In the genomic region with DNA sequence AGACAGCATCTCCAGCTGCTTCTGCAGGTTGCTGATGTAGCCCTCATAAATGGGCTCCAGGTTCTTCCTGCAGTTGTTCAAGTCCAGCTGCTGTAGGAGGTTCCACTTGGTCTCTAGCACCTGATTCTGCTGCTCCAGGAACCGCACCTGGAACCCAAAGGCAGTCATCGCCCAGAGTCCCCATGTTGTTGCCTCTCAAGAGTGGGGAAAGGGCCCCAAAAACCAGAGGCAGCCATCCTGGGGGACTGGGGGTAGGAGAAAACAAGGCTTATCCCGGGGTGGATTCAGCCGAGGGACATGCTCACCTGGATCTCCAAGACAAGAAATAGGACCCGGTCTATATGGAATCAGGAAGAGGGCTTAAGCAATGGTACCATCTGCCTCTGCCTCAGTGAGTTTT, we compare ENCODE assay signal across 27 cellular contexts. TPM values are rescaled to one million over a fixed set of nuclear protein-coding genes. Genes with fewer than 3 reads are reported as not detected.
"Had no signal": no experiment of that assay in that cellular context is flagged by ENCODE, and none has a peak within 500 bp of the region (broad histone marks: within the 10 kb centered on the region; RNA-seq: fewer than 3 reads in every experiment).

No MANE protein-coding gene starts in this region.

- H3K9me3 ChIP-seq: SK-N-SH had no signal

- DNase-seq: activated CD4-positive, alpha-beta T cell treated with anti-CD3 and anti-CD28 coated beads for 48 hours; activated CD4-positive, alpha-beta T cell treated with anti-CD3 and anti-CD28 coated beads, Interleukin-2, amount 50 U/mL, for 4 hours; activated CD4-positive, CD25-positive, alpha-beta regulatory T cell treated with anti-CD3 and anti-CD28 coated beads, Interleukin-2, amount 50 U/mL, for 72 hours; activated CD8-positive, alpha-beta T cell treated with anti-CD3 and anti-CD28 coated beads, Interleukin-2, amount 10 ng/mL, durations not matched to agents 7 days and 5 days; activated naive CD4-positive, alpha-beta T cell; activated T-cell treated with anti-CD3 and anti-CD28 coated beads, Interleukin-2, amount 50 U/mL, for 72 hours; amygdala; NCI-H1092; NCI-H1417; NCI-H1930; NCI-H345; NCI-H510A; NCI-H526 treated with DMSO at 0.1 percent for 48 hours; NCI-H82; SK-N-SH; SW 1271 had no signal

- H3K27me3 Mint-ChIP-seq: activated naive CD4-positive, alpha-beta T cell treated with anti-CD3 and anti-CD28 coated beads, Interleukin-2, amount 50 U/mL, for 24 hours had no signal

- ATAC-seq: activated CD8-positive, alpha-beta T cell treated with anti-CD3 and anti-CD28 coated beads, Interleukin-2, amount 10 ng/mL, durations not matched to agents 7 days and 5 days; activated T-cell treated with anti-CD3 and anti-CD28 coated beads, Interleukin-2, amount 50 U/mL, for 72 hours; Right ventricle myocardium inferior; WTC11 had no signal

- H3K27ac ChIP-seq: KMS-11 had no signal

- H3K27ac Mint-ChIP-seq: activated CD8-positive, alpha-beta T cell treated with anti-CD3 and anti-CD28 coated beads, Interleukin-2, amount 10 ng/mL, durations not matched to agents 7 days and 5 days; activated naive CD4-positive, alpha-beta T cell treated with anti-CD3 and anti-CD28 coated beads, Interleukin-2, amount 50 U/mL, for 24 hours; activated T-cell treated with anti-CD3 and anti-CD28 coated beads, Interleukin-2, amount 50 U/mL, for 72 hours; activated T-helper 2 cell treated with anti-CD3 and anti-CD28 coated beads, Interferon-gamma antibody, Interleukin-2, Interleukin-4, amounts not matched to agents 10 μg/mL and 5 μg/mL and 100 μg/mL, durations not matched to agents 14 hours and 24 hours and 36 hours; brain; WTC11 had no signal

- H3K4me1 Mint-ChIP-seq: brain, WTC11 had no signal

- H3K9me3 Mint-ChIP-seq: activated naive CD4-positive, alpha-beta T cell treated with anti-CD3 and anti-CD28 coated beads, Interleukin-2, amount 50 U/mL, for 24 hours; activated T-helper 2 cell treated with anti-CD3 and anti-CD28 coated beads, Interferon-gamma antibody, Interleukin-2, Interleukin-4, amounts not matched to agents 10 μg/mL and 5 μg/mL and 100 μg/mL, durations not matched to agents 14 hours and 24 hours and 36 hours; brain; WTC11 had no signal

- H3K36me3 Mint-ChIP-seq: brain, WTC11 had no signal

- H3K9ac ChIP-seq: KMS-11, SK-N-SH had no signal

- H3K4me3 Mint-ChIP-seq: activated CD8-positive, alpha-beta T cell treated with anti-CD3 and anti-CD28 coated beads, Interleukin-2, amount 10 ng/mL, durations not matched to agents 7 days and 5 days; activated naive CD4-positive, alpha-beta T cell treated with anti-CD3 and anti-CD28 coated beads, Interleukin-2, amount 50 U/mL, for 24 hours; activated T-cell treated with anti-CD3 and anti-CD28 coated beads, Interleukin-2, amount 50 U/mL, for 72 hours; brain; WTC11 had no signal

RNA-seq across cellular contexts. Expression of a gene that starts 2.3 kb away (rescaled TPM):
- total RNA-seq: activated T-helper 2 cell treated with anti-CD3 and anti-CD28 coated beads, Interferon-gamma antibody, Interleukin-2, Interleukin-4, amounts not matched to agents 10 μg/mL and 5 μg/mL and 100 μg/mL, durations not matched to agents 14 hours and 24 hours and 36 hours; astrocyte; MCF 10A; OCI-LY7; Right ventricle myocardium inferior; RPMI7951; WTC11 had no signal
- polyA plus RNA-seq: SK-N-SH had no signal

RNA-seq across cellular contexts. Expression of a gene that starts 19.4 kb away (rescaled TPM):
- total RNA-seq: activated T-helper 2 cell treated with anti-CD3 and anti-CD28 coated beads, Interferon-gamma antibody, Interleukin-2, Interleukin-4, amounts not matched to agents 10 μg/mL and 5 μg/mL and 100 μg/mL, durations not matched to agents 14 hours and 24 hours and 36 hours; astrocyte; MCF 10A; OCI-LY7; Right ventricle myocardium inferior; RPMI7951; WTC11 had no signal
- polyA plus RNA-seq: SK-N-SH had no signal

RNA-seq across cellular contexts. Expression of a gene that starts 25.3 kb away (rescaled TPM):
- total RNA-seq: activated CD8-positive, alpha-beta T cell treated with anti-CD3 and anti-CD28 coated beads, Interleukin-2, amount 10 ng/mL, durations not matched to agents 7 days and 5 days; activated T-helper 2 cell treated with anti-CD3 and anti-CD28 coated beads, Interferon-gamma antibody, Interleukin-2, Interleukin-4, amounts not matched to agents 10 μg/mL and 5 μg/mL and 100 μg/mL, durations not matched to agents 14 hours and 24 hours and 36 hours; astrocyte; MCF 10A; OCI-LY7; Right ventricle myocardium inferior; RPMI7951; T-helper 1 cell treated with Interleukin-12 subunit alpha and Interleukin-12 subunit beta and Interleukin-4 antibody, amounts not matched to agents 30 ng/mL and 1 ng/mL, for 36 hours; WTC11 had no signal
- polyA plus RNA-seq: SK-N-SH had no signal

RNA-seq across cellular contexts. Expression of a gene that starts 46.0 kb away (rescaled TPM):
- total RNA-seq: activated CD8-positive, alpha-beta T cell treated with anti-CD3 and anti-CD28 coated beads, Interleukin-2, amount 10 ng/mL, durations not matched to agents 7 days and 5 days; activated T-cell treated with anti-CD3 and anti-CD28 coated beads, Interleukin-2, amount 50 U/mL, for 72 hours; activated T-helper 2 cell treated with anti-CD3 and anti-CD28 coated beads, Interferon-gamma antibody, Interleukin-2, Interleukin-4, amounts not matched to agents 10 μg/mL and 5 μg/mL and 100 μg/mL, durations not matched to agents 14 hours and 24 hours and 36 hours; astrocyte; MCF 10A; OCI-LY7; Right ventricle myocardium inferior; RPMI7951; T-helper 1 cell treated with Interleukin-12 subunit alpha and Interleukin-12 subunit beta and Interleukin-4 antibody, amounts not matched to agents 30 ng/mL and 1 ng/mL, for 36 hours; WTC11 had no signal
- polyA plus RNA-seq: SK-N-SH had no signal

RNA-seq across cellular contexts. Expression of a gene that starts 53.0 kb away (rescaled TPM):
- total RNA-seq: activated T-cell treated with anti-CD3 and anti-CD28 coated beads, Interleukin-2, amount 50 U/mL, for 72 hours; activated T-helper 2 cell treated with anti-CD3 and anti-CD28 coated beads, Interferon-gamma antibody, Interleukin-2, Interleukin-4, amounts not matched to agents 10 μg/mL and 5 μg/mL and 100 μg/mL, durations not matched to agents 14 hours and 24 hours and 36 hours; astrocyte; MCF 10A; OCI-LY7; Right ventricle myocardium inferior; RPMI7951; WTC11 had no signal
- polyA plus RNA-seq: SK-N-SH had no signal
